In the genomic region with DNA sequence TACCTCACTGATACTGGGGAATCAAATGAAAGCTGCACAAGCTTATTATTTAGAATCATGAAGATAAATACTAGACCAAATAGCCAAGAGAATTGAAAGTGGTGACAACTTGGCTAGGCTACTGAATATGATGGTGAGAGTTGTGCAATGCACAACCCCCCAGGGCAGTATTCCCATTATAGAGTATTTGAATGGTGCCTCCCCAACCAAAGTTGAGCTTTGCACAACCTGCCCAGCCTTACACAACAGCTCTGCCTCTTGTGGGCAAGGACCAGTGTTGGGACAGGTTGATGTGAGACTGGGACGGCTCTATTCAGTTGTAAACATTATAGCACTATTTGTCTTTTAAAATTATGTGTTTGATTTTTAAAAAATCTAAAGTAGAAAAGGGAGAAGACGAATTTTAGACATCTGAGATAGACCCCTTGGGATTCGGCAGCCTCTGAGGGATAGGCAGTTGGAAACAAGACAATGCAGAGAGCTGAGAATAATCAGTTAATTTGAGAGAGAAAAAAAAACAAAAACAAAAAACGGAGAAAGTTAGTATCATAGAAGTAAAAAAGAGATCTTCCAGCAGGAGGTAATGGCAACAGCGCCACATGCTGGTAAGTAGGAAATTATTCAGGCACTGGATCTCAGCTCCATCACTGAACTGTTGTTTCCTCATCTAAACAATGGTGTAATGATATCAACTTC, we compare ENCODE assay signal across 1 cellular context.
TF ChIP-seq lines count a peak whose summit lies in the region.

No MANE protein-coding gene starts in this region.

TF ChIP-seq in HCT116, 20 proteins besides CTCF, POLR2A, EP300 and RAD21 (continued from another document):
- TF ChIP-seq ATF3 (IDR thresholded peaks at IDR 0.05) = no peak
- TF ChIP-seq EZH2phosphoT487 (IDR thresholded peaks at IDR 0.05; ENCODE audit: borderline replicate concordance) = no peak
- TF ChIP-seq REST (IDR thresholded peaks at IDR 0.05; ENCODE audit: low read depth) = no peak
- TF ChIP-seq SRF (IDR thresholded peaks at IDR 0.05; ENCODE audit: low read depth) = no peak
- TF ChIP-seq EZH2 (IDR thresholded peaks at IDR 0.05) = no peak
- TF ChIP-seq SP1 (IDR thresholded peaks at IDR 0.05; ENCODE audit: low read depth) = no peak
TF ChIP-seq in HCT116: peak in this region for 0.
